Comparison of ENCODE assay signal across 1 cellular context in the genomic region with DNA sequence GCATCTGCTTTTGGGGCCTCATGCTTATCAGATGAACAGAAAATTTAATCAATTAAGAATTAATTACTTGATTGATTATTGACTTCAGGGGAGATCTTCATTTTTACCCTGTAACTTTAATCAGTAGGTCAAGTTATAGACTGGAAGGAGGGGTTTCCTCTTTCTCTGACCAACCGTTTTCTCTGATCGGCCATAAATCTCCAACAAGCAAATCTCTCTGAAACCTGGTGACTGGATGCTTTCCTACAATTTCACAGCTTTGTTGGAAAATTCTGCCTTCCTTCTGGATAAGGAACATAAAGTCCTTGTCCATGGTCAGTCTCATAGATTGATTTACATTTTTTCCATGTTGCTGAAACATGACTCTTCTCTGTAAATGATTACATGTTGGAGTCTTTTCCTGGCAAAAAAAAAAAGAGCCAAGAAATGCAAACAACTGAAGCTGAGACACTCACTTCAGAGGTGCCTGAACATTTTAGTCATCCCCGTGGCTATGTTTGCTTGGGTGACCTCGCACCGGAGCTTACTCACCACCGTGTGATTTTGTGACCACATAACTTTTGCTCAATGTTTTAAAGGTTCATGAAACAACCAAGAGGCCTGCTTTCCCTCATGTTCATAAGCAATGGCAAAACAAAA.
TF ChIP-seq lines count a peak whose summit lies in the region.

No MANE protein-coding gene starts in this region.

TF ChIP-seq in HepG2, 621 proteins besides CTCF, POLR2A, EP300 and RAD21 (continued from another document and continues in another):
- TF ChIP-seq, protein P1, sequence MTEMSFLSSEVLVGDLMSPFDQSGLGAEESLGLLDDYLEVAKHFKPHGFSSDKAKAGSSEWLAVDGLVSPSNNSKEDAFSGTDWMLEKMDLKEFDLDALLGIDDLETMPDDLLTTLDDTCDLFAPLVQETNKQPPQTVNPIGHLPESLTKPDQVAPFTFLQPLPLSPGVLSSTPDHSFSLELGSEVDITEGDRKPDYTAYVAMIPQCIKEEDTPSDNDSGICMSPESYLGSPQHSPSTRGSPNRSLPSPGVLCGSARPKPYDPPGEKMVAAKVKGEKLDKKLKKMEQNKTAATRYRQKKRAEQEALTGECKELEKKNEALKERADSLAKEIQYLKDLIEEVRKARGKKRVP (CRISPR knock-in tag; IDR thresholded peaks at IDR 0.05), result peak in 1 of 2 experiments; percentile 41; a peak in 1 of 4 replicates
- TF ChIP-seq TCF7 (IDR thresholded peaks at IDR 0.05; ENCODE audit: low read depth) (peak; percentile 50; the same call in 1 of the 2 replicates), SNAI1 (CRISPR knock-in tag; IDR thresholded peaks at IDR 0.05; ENCODE audit: borderline replicate concordance) (no peak), ZNF883 (CRISPR knock-in tag; IDR thresholded peaks at IDR 0.05; ENCODE audit: not compliant biosample characterization) (no peak), ZNF766 (CRISPR knock-in tag; IDR thresholded peaks at IDR 0.05; ENCODE audit: borderline replicate concordance) (no peak), CEBPB (IDR thresholded peaks at IDR 0.05; ENCODE audit: borderline replicate concordance, low read depth, low read length) (peak; percentile 72; the same call in 1 of the 2 replicates), NFE2 (CRISPR knock-in tag; IDR thresholded peaks at IDR 0.05) (0 out of 2 replicates have a peak, but pooled peaks have one; percentile 34), FOXO1 (CRISPR knock-in tag; IDR thresholded peaks at IDR 0.05) (peak; percentile 48; the same call in 1 of the 2 replicates), GLI4 (CRISPR knock-in tag; IDR thresholded peaks at IDR 0.05; ENCODE audit: borderline replicate concordance) (no peak), MBNL3 (CRISPR knock-in tag; conservative IDR thresholded peaks at IDR 0.05) (no peak), NR2F2 (IDR thresholded peaks at IDR 0.05; ENCODE audit: borderline replicate concordance, low read depth) (0 out of 2 replicates have a peak, but pooled peaks have one; percentile 21), KDM3A (CRISPR knock-in tag; IDR thresholded peaks at IDR 0.05; ENCODE audit: low read depth) (no peak), ZNF205 (CRISPR knock-in tag; IDR thresholded peaks at IDR 0.05) (no peak), SOX5 (CRISPR knock-in tag; IDR thresholded peaks at IDR 0.05; ENCODE audit: borderline replicate concordance) (peak; percentile 56; the same call in 1 of the 2 replicates), ZNF256 (CRISPR knock-in tag; conservative IDR thresholded peaks at IDR 0.05) (no peak), MIXL1 (CRISPR knock-in tag; IDR thresholded peaks at IDR 0.05) (peak; percentile 80; the same call in 1 of the 2 replicates), MBD4 (IDR thresholded peaks at IDR 0.05; ENCODE audit: borderline replicate concordance, low read length) (peak; percentile 53; the same call in 1 of the 2 replicates), FOSL1 (CRISPR knock-in tag; IDR thresholded peaks at IDR 0.05; ENCODE audit: borderline replicate concordance) (peak; percentile 82), MEF2D (CRISPR knock-in tag; IDR thresholded peaks at IDR 0.05) (peak; percentile 68; the same call in 1 of the 2 replicates), SMC3 (IDR thresholded peaks at IDR 0.05; ENCODE audit: low read length) (0 out of 2 replicates have a peak, but pooled peaks have one; percentile 6), ZNF12 (CRISPR knock-in tag; IDR thresholded peaks at IDR 0.05) (peak; percentile 50; the same call in 1 of the 2 replicates), GTF3A (CRISPR knock-in tag; conservative IDR thresholded peaks at IDR 0.05) (no peak), ZNF790 (CRISPR knock-in tag; IDR thresholded peaks at IDR 0.05; ENCODE audit: borderline replicate concordance) (no peak), TOE1 (CRISPR knock-in tag; IDR thresholded peaks at IDR 0.05) (no peak), ZNF136 (CRISPR knock-in tag; IDR thresholded peaks at IDR 0.05; ENCODE audit: low read depth) (0 out of 2 replicates have a peak, but pooled peaks have one; percentile 73), ZFP36L2 (CRISPR knock-in tag; IDR thresholded peaks at IDR 0.05) (no peak), ZNF878 (CRISPR knock-in tag; IDR thresholded peaks at IDR 0.05) (peak; percentile 65; the same call in 1 of the 2 replicates), TGIF2 (CRISPR knock-in tag; IDR thresholded peaks at IDR 0.05) (0 out of 2 replicates have a peak, but pooled peaks have one; percentile 35)
- TF ChIP-seq, protein P2, sequence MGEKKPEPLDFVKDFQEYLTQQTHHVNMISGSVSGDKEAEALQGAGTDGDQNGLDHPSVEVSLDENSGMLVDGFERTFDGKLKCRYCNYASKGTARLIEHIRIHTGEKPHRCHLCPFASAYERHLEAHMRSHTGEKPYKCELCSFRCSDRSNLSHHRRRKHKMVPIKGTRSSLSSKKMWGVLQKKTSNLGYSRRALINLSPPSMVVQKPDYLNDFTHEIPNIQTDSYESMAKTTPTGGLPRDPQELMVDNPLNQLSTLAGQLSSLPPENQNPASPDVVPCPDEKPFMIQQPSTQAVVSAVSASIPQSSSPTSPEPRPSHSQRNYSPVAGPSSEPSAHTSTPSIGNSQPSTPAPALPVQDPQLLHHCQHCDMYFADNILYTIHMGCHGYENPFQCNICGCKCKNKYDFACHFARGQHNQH (CRISPR knock-in tag; IDR thresholded peaks at IDR 0.05), result 0 out of 2 replicates have a peak, but pooled peaks have one; percentile 39
- TF ChIP-seq, protein P3, sequence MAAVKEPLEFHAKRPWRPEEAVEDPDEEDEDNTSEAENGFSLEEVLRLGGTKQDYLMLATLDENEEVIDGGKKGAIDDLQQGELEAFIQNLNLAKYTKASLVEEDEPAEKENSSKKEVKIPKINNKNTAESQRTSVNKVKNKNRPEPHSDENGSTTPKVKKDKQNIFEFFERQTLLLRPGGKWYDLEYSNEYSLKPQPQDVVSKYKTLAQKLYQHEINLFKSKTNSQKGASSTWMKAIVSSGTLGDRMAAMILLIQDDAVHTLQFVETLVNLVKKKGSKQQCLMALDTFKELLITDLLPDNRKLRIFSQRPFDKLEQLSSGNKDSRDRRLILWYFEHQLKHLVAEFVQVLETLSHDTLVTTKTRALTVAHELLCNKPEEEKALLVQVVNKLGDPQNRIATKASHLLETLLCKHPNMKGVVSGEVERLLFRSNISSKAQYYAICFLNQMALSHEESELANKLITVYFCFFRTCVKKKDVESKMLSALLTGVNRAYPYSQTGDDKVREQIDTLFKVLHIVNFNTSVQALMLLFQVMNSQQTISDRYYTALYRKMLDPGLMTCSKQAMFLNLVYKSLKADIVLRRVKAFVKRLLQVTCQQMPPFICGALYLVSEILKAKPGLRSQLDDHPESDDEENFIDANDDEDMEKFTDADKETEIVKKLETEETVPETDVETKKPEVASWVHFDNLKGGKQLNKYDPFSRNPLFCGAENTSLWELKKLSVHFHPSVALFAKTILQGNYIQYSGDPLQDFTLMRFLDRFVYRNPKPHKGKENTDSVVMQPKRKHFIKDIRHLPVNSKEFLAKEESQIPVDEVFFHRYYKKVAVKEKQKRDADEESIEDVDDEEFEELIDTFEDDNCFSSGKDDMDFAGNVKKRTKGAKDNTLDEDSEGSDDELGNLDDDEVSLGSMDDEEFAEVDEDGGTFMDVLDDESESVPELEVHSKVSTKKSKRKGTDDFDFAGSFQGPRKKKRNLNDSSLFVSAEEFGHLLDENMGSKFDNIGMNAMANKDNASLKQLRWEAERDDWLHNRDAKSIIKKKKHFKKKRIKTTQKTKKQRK (IDR thresholded peaks at IDR 0.05; ENCODE audit: low read length), result no peak
- TF ChIP-seq, protein P4, sequence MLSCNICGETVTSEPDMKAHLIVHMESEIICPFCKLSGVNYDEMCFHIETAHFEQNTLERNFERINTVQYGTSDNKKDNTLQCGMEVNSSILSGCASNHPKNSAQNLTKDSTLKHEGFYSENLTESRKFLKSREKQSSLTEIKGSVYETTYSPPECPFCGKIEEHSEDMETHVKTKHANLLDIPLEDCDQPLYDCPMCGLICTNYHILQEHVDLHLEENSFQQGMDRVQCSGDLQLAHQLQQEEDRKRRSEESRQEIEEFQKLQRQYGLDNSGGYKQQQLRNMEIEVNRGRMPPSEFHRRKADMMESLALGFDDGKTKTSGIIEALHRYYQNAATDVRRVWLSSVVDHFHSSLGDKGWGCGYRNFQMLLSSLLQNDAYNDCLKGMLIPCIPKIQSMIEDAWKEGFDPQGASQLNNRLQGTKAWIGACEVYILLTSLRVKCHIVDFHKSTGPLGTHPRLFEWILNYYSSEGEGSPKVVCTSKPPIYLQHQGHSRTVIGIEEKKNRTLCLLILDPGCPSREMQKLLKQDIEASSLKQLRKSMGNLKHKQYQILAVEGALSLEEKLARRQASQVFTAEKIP (CRISPR knock-in tag; IDR thresholded peaks at IDR 0.05; ENCODE audit: borderline replicate concordance), result no peak
- TF ChIP-seq, protein P5, sequence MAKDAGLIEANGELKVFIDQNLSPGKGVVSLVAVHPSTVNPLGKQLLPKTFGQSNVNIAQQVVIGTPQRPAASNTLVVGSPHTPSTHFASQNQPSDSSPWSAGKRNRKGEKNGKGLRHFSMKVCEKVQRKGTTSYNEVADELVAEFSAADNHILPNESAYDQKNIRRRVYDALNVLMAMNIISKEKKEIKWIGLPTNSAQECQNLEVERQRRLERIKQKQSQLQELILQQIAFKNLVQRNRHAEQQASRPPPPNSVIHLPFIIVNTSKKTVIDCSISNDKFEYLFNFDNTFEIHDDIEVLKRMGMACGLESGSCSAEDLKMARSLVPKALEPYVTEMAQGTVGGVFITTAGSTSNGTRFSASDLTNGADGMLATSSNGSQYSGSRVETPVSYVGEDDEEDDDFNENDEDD (CRISPR knock-in tag; IDR thresholded peaks at IDR 0.05; ENCODE audit: borderline replicate concordance), result peak; percentile 46; the same call in 1 of the 2 replicates
- TF ChIP-seq, protein P6, sequence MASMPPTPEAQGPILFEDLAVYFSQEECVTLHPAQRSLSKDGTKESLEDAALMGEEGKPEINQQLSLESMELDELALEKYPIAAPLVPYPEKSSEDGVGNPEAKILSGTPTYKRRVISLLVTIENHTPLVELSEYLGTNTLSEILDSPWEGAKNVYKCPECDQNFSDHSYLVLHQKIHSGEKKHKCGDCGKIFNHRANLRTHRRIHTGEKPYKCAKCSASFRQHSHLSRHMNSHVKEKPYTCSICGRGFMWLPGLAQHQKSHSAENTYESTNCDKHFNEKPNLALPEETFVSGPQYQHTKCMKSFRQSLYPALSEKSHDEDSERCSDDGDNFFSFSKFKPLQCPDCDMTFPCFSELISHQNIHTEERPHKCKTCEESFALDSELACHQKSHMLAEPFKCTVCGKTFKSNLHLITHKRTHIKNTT (CRISPR knock-in tag; IDR thresholded peaks at IDR 0.05), result no peak
- TF ChIP-seq, protein P7, sequence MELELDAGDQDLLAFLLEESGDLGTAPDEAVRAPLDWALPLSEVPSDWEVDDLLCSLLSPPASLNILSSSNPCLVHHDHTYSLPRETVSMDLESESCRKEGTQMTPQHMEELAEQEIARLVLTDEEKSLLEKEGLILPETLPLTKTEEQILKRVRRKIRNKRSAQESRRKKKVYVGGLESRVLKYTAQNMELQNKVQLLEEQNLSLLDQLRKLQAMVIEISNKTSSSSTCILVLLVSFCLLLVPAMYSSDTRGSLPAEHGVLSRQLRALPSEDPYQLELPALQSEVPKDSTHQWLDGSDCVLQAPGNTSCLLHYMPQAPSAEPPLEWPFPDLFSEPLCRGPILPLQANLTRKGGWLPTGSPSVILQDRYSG (CRISPR knock-in tag; IDR thresholded peaks at IDR 0.05), result no peak
- TF ChIP-seq, protein P8, sequence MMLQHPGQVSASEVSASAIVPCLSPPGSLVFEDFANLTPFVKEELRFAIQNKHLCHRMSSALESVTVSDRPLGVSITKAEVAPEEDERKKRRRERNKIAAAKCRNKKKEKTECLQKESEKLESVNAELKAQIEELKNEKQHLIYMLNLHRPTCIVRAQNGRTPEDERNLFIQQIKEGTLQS (CRISPR knock-in tag; IDR thresholded peaks at IDR 0.05), result peak; percentile 87
- TF ChIP-seq, protein P9, sequence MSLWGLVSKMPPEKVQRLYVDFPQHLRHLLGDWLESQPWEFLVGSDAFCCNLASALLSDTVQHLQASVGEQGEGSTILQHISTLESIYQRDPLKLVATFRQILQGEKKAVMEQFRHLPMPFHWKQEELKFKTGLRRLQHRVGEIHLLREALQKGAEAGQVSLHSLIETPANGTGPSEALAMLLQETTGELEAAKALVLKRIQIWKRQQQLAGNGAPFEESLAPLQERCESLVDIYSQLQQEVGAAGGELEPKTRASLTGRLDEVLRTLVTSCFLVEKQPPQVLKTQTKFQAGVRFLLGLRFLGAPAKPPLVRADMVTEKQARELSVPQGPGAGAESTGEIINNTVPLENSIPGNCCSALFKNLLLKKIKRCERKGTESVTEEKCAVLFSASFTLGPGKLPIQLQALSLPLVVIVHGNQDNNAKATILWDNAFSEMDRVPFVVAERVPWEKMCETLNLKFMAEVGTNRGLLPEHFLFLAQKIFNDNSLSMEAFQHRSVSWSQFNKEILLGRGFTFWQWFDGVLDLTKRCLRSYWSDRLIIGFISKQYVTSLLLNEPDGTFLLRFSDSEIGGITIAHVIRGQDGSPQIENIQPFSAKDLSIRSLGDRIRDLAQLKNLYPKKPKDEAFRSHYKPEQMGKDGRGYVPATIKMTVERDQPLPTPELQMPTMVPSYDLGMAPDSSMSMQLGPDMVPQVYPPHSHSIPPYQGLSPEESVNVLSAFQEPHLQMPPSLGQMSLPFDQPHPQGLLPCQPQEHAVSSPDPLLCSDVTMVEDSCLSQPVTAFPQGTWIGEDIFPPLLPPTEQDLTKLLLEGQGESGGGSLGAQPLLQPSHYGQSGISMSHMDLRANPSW (CRISPR knock-in tag; IDR thresholded peaks at IDR 0.05; ENCODE audit: borderline replicate concordance), result no peak
- TF ChIP-seq, protein P10, sequence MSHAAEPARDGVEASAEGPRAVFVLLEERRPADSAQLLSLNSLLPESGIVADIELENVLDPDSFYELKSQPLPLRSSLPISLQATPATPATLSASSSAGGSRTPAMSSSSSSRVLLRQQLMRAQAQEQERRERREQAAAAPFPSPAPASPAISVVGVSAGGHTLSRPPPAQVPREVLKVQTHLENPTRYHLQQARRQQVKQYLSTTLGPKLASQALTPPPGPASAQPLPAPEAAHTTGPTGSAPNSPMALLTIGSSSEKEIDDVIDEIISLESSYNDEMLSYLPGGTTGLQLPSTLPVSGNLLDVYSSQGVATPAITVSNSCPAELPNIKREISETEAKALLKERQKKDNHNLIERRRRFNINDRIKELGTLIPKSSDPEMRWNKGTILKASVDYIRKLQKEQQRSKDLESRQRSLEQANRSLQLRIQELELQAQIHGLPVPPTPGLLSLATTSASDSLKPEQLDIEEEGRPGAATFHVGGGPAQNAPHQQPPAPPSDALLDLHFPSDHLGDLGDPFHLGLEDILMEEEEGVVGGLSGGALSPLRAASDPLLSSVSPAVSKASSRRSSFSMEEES (CRISPR knock-in tag; IDR thresholded peaks at IDR 0.05), result peak; percentile 96
- TF ChIP-seq, protein P11, sequence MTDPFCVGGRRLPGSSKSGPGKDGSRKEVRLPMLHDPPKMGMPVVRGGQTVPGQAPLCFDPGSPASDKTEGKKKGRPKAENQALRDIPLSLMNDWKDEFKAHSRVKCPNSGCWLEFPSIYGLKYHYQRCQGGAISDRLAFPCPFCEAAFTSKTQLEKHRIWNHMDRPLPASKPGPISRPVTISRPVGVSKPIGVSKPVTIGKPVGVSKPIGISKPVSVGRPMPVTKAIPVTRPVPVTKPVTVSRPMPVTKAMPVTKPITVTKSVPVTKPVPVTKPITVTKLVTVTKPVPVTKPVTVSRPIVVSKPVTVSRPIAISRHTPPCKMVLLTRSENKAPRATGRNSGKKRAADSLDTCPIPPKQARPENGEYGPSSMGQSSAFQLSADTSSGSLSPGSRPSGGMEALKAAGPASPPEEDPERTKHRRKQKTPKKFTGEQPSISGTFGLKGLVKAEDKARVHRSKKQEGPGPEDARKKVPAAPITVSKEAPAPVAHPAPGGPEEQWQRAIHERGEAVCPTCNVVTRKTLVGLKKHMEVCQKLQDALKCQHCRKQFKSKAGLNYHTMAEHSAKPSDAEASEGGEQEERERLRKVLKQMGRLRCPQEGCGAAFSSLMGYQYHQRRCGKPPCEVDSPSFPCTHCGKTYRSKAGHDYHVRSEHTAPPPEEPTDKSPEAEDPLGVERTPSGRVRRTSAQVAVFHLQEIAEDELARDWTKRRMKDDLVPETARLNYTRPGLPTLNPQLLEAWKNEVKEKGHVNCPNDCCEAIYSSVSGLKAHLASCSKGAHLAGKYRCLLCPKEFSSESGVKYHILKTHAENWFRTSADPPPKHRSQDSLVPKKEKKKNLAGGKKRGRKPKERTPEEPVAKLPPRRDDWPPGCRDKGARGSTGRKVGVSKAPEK (CRISPR knock-in tag; IDR thresholded peaks at IDR 0.05; ENCODE audit: borderline replicate concordance), result no peak
